In the genomic region with DNA sequence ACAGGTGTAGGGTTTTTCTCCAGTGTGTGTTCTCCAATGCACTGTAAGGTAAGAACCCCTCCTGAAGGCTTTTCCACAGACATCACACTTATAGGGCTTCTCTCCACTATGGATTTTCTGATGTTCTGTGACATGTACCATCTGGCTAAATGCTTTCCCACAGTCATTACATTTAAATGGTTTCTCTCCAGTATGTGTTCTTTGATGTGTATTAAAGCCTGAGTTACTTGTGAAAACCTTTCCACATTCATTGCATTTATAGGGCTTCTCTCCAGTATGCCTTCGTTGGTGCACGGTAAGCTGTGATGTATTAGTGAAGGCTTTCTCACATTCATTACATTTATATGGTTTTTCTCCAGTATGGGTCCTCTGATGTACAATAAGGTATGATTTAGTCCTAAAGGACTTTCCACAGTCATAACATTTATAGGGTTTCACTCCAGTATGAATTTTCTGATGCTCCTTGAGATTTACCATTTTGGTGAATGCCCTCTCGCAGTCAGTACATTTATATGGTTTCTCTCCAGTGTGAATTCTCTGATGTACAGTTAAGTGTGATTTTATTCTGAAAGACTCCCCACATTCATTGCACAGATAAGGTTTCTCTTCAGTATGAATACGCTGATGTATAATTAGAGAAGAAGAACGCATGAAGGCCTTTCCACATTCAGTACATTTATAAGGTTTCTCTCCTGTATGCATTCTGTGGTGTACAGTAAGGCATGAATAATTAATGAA, we compare ENCODE assay signal across 19 cellular contexts. TPM values are rescaled to one million over a fixed set of nuclear protein-coding genes. Genes with fewer than 3 reads are reported as not detected.
A peak's percentile ranks its signal among the peaks of the same experiment; 100 is the strongest.
DNase-seq lines count a peak whose midpoint lies in the region; ATAC-seq and TF ChIP-seq lines count a peak whose summit lies in the region.
"Had no signal": no experiment of that assay in that cellular context is flagged by ENCODE, and none has a peak within 500 bp of the region (broad histone marks: within the 10 kb centered on the region; RNA-seq: fewer than 3 reads in every experiment).

No MANE protein-coding gene starts in this region.

- DNase-seq in mammary epithelial cell (no peak), breast epithelium (ENCODE audit: low spot score in 2 of 2) (no peak), adipocyte (ENCODE audit: low read depth) (no peak), endothelial cell (ENCODE audit: low spot score) (no peak), DMS79 (lab: John Stamatoyannopoulos, UW) (no peak), GM19240 (ENCODE audit: insufficient read length, low spot score) (no peak), hippocampal formation (lab: John Stamatoyannopoulos, UW) (no peak)
- DNase-seq: AML-193; Calu3; CD4-positive, CD25-positive, alpha-beta regulatory T cell; DMS 273 treated with DMSO at 0.1 percent for 48 hours; DND-41; GDM1; GM23248; H7; KBM-7 had no signal

- TF ChIP-seq CTCF in mammary epithelial cell (conservative IDR thresholded peaks at IDR 0.05 in 1 of 2, IDR thresholded peaks at IDR 0.05 in 1 of 2; ENCODE audit: extremely low read depth in 1 of 2, insufficient read depth in 1 of 2, low read depth in 1 of 2, low read length in 2 of 2) (no peak), breast epithelium (IDR thresholded peaks at IDR 0.05) (no peak), endothelial cell (IDR thresholded peaks at IDR 0.05; ENCODE audit: unreplicated experiment) (no peak)

- H3K9me3 ChIP-seq in mammary epithelial cell (replicated peaks; ENCODE audit: insufficient read depth, low read length): peaks cover 59% of the 10 kb centered on the region
- peaks cover 63 to 64% of the 10 kb centered on the region in 2 donors for H3K9me3 ChIP-seq in breast epithelium
- H3K9me3 ChIP-seq in adipocyte (ENCODE audit: control insufficient read depth, low read length): peaks cover 100% of the 10 kb centered on the region

- H2AFZ ChIP-seq in mammary epithelial cell (ENCODE audit: low read depth, low read length): no peak overlapping the region
- H2AFZ ChIP-seq: GM23248 had no signal

- H3K4me1 Mint-ChIP-seq in endothelial cell (ENCODE audit: unreplicated experiment): no peaks in the 10 kb centered on the region
- H3K4me1 Mint-ChIP-seq: CD4-positive, CD25-positive, alpha-beta regulatory T cell had no signal

- H3K9ac ChIP-seq in mammary epithelial cell (ENCODE audit: insufficient read depth, low read length): no peak overlapping the region
- H3K9ac ChIP-seq in adipocyte (ENCODE audit: low read length): no peak overlapping the region
- H3K9ac ChIP-seq: BLaER1 treated with 17β-estradiol and CSF1 and Interleukin-3, amounts not matched to agents 10 nM and 100 nM; GM23248 had no signal

- H3K4me3 ChIP-seq in mammary epithelial cell (replicated peaks in 1 of 3; ENCODE audit: insufficient read depth in 1 of 3, low read depth in 2 of 3, low read length in 3 of 3): no peak overlapping the region
- no peak overlapping the region for H3K4me3 ChIP-seq in breast epithelium
- peak overlapping the region; percentile 63 for H3K4me3 ChIP-seq in adipocyte (ENCODE audit: low read length)
- H3K4me3 ChIP-seq: GM23248 had no signal

- H3K27me3 Mint-ChIP-seq in endothelial cell (ENCODE audit: unreplicated experiment): peaks cover 1% of the 10 kb centered on the region
- H3K27me3 Mint-ChIP-seq: CD4-positive, CD25-positive, alpha-beta regulatory T cell had no signal

- CTCF ChIA-PET in mammary epithelial cell (lab: Charles Lee; ENCODE audit: low non-redundant PET): no interaction called here

- H3K4me1 ChIP-seq in mammary epithelial cell (ENCODE audit: insufficient read depth, low read length) (no peaks in the 10 kb centered on the region), breast epithelium (no peaks in the 10 kb centered on the region), adipocyte (ENCODE audit: control insufficient read depth, insufficient read depth, low read length) (no peaks in the 10 kb centered on the region)
- H3K4me1 ChIP-seq: BLaER1 treated with 17β-estradiol and CSF1 and Interleukin-3, amounts not matched to agents 10 nM and 100 nM had no signal

- ATAC-seq in GM21825 (IDR thresholded peaks at IDR 0.05; ENCODE audit: unreplicated experiment): no peak

- BruUV-seq in mammary epithelial cell (replicated peaks; lab: Mats Ljungman, UMichigan): TSS peak; percentile 4

- no peaks in the 10 kb centered on the region for H4K20me1 ChIP-seq in mammary epithelial cell (ENCODE audit: insufficient read depth, low read length)
- H4K20me1 ChIP-seq: BLaER1 treated with 17β-estradiol and CSF1 and Interleukin-3, amounts not matched to agents 10 nM and 100 nM had no signal

- no peak overlapping the region for H3K27ac Mint-ChIP-seq in endothelial cell (ENCODE audit: unreplicated experiment)
- H3K27ac Mint-ChIP-seq: CD4-positive, CD25-positive, alpha-beta regulatory T cell had no signal

- peak overlapping the region; percentile 83 for H3K4me3 Mint-ChIP-seq in endothelial cell (ENCODE audit: unreplicated experiment)
- H3K4me3 Mint-ChIP-seq: CD4-positive, CD25-positive, alpha-beta regulatory T cell had no signal

- in situ Hi-C loops in mammary epithelial cell (cut with MboI; ENCODE audit: low sequenced_read_pairs in 2 of 2): no loop called here

- intact Hi-C loops in mammary epithelial cell (cut with micrococcal nuclease) (no loop called here), breast epithelium (cut with DNase I; ENCODE audit: low total_unique reads) (no loop called here)

- no peaks in the 10 kb centered on the region for H3K27me3 ChIP-seq in mammary epithelial cell (ENCODE audit: insufficient read depth, low read length)
- H3K27me3 ChIP-seq in breast epithelium: no peaks in the 10 kb centered on the region
- no peaks in the 10 kb centered on the region for H3K27me3 ChIP-seq in adipocyte (replicated peaks; ENCODE audit: control insufficient read depth, insufficient read depth, low read length)
- H3K27me3 ChIP-seq: BLaER1 treated with 17β-estradiol and CSF1 and Interleukin-3, amounts not matched to agents 10 nM and 100 nM had no signal

- peaks cover 70% of the 10 kb centered on the region for H3K36me3 Mint-ChIP-seq in endothelial cell (ENCODE audit: low read depth, unreplicated experiment)

- no peak for TF ChIP-seq POLR2A in breast epithelium (IDR thresholded peaks at IDR 0.05)

- dilution Hi-C loops in mammary epithelial cell (cut with HindIII; ENCODE audit: low sequenced_read_pairs): no loop called here

- H3K27ac ChIP-seq in mammary epithelial cell (ENCODE audit: insufficient read depth, low read depth, low read length) (no peak overlapping the region), breast epithelium (no peak overlapping the region)
- H3K27ac ChIP-seq: 22Rv1; BLaER1 treated with 17β-estradiol and CSF1 and Interleukin-3, amounts not matched to agents 10 nM and 100 nM; GM23248 had no signal

- peaks cover 44% of the 10 kb centered on the region for H3K9me3 Mint-ChIP-seq in endothelial cell (ENCODE audit: unreplicated experiment)

- H3K79me2 ChIP-seq in mammary epithelial cell (ENCODE audit: insufficient read depth, low read length): no peaks in the 10 kb centered on the region

- 86% methylated on average over 5 of the region's 5 CpGs for WGBS in mammary epithelial cell (ENCODE audit: low coverage, missing lambda C conversion rate)

- H3K36me3 ChIP-seq in mammary epithelial cell (ENCODE audit: insufficient read depth, low read length): no peaks in the 10 kb centered on the region
- H3K36me3 ChIP-seq in breast epithelium: peaks cover 11% of the 10 kb centered on the region
- peaks cover 73% of the 10 kb centered on the region for H3K36me3 ChIP-seq in adipocyte (ENCODE audit: control insufficient read depth, insufficient read depth, low read length, severe bottlenecking)

- no peak overlapping the region for H3K4me2 ChIP-seq in mammary epithelial cell (ENCODE audit: insufficient read depth, low read depth, low read length)
- H3K4me2 ChIP-seq: BLaER1 treated with 17β-estradiol and CSF1 and Interleukin-3, amounts not matched to agents 10 nM and 100 nM had no signal

RNA-seq across cellular contexts. Expression of gene ZNF624, which starts 30.9 kb away (rescaled TPM):
- total RNA-seq in mammary epithelial cell (1 to 10 TPM; 3.4 to 5.8 TPM), breast epithelium (1 to 10 TPM; 3.5 to 10.0 (median 3.6) TPM), endothelial cell (ENCODE audit: unreplicated experiment) (16.8 TPM)
- 0.66 TPM for polyA plus RNA-seq in mammary epithelial cell
- 3.6 TPM for polyA minus RNA-seq in mammary epithelial cell

RNA-seq across cellular contexts. Expression of gene ZNF287, which starts 53.7 kb away (rescaled TPM):
- total RNA-seq in mammary epithelial cell: 1 to 10 TPM; 6.6 to 6.7 TPM
- 4.4 TPM for polyA plus RNA-seq in mammary epithelial cell
- 14.1 TPM for polyA minus RNA-seq in mammary epithelial cell
- total RNA-seq in breast epithelium: 10 to 100 TPM in 1 of 3 donors, 1 to 10 TPM in 2; 6.2 to 12.1 (median 7.2) TPM
- 8.0 TPM for total RNA-seq in endothelial cell (ENCODE audit: unreplicated experiment)
- total RNA-seq: Calu3 had no signal
